In the genomic region with DNA sequence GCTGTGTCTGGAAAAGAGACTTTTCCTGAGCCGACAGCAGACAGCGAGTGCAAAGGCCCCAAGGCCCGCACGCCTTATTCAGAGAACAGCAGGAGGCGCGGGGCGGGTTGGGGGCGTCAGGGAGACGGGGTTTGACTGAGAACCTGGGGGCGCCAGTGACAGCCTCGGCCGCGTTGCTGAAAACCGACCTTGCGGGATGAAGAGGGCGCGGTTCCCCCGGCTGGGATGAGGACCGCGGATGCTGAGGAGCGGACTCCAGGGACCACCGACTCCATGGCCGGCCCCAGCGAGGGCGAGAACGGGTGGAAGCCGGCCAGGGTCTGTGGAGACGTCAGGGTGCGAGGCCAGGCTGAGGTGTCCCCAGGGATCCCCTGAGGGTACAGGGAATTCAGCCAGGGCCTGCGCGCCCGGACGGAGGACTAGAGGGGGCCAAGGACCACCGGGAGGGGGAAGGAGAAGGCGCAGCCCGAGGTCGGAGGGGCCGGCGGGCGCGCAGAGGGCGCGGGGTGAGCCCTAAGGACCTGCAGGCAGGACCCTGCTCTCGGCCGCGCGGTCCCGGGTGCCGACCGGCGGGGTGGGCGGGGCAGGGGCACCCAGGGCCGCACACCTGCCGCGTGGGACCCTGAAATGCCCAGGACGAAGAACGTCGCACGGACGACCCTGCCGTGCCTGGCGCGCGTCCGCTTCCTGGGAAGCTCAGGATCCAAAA, we compare ENCODE assay signal across 9 cellular contexts. TPM values are rescaled to one million over a fixed set of nuclear protein-coding genes. Genes with fewer than 3 reads are reported as not detected.
DNase-seq lines count a peak whose midpoint lies in the region; ATAC-seq and TF ChIP-seq lines count a peak whose summit lies in the region.
"Had no signal": no experiment of that assay in that cellular context is flagged by ENCODE, and none has a peak within 500 bp of the region (broad histone marks: within the 10 kb centered on the region; RNA-seq: fewer than 3 reads in every experiment).

No MANE protein-coding gene starts in this region.

- no peaks in the 10 kb centered on the region for H3K36me3 Mint-ChIP-seq in activated naive CD4-positive, alpha-beta T cell treated with anti-CD3 and anti-CD28 coated beads for 36 hours (ENCODE audit: low read depth)
- H3K36me3 Mint-ChIP-seq in activated B cell treated with CpG ODN at 0.5 μM for 24 hours (ENCODE audit: low read depth), result peaks cover 7% of the 10 kb centered on the region

- no peak for ATAC-seq in activated B cell treated with CpG ODN at 0.5 μM for 24 hours (ENCODE audit: low read depth)
- no peak for ATAC-seq in HG02571 (IDR thresholded peaks at IDR 0.05; ENCODE audit: unreplicated experiment)
- no peak for ATAC-seq in HG03432 (IDR thresholded peaks at IDR 0.05; ENCODE audit: unreplicated experiment)

- H3K36me3 ChIP-seq in iPS-20b (ENCODE audit: insufficient read depth, low read depth, low read length) (no peaks in the 10 kb centered on the region), transverse colon (no peaks in the 10 kb centered on the region)

- H3K4me1 ChIP-seq in iPS-20b (ENCODE audit: insufficient read depth, low read length), result no peaks in the 10 kb centered on the region
- peaks cover 8 to 24% (median 20%) of the 10 kb centered on the region in 4 donors for H3K4me1 ChIP-seq in transverse colon

- intact Hi-C loops in activated naive CD4-positive, alpha-beta T cell treated with anti-CD3 and anti-CD28 coated beads for 36 hours (cut with micrococcal nuclease), result loop anchor here (2.0 kb wide), 1 partner anchor 24 kb away; no protein-coding TSS in a partner anchor
- intact Hi-C loops in activated B cell treated with CpG ODN at 0.5 μM for 24 hours (cut with micrococcal nuclease) (no loop called here), transverse colon (cut with DNase I; ENCODE audit: low total_unique reads) (no loop called here)

- TF ChIP-seq EP300 in transverse colon (IDR thresholded peaks at IDR 0.05; ENCODE audit: low read depth), result no peak

- TF ChIP-seq POLR2A in transverse colon (IDR thresholded peaks at IDR 0.05), result no peak

- H3K27me3 Mint-ChIP-seq in activated naive CD4-positive, alpha-beta T cell treated with anti-CD3 and anti-CD28 coated beads for 36 hours (ENCODE audit: low read depth), result peaks cover 36% of the 10 kb centered on the region
- peaks cover 25% of the 10 kb centered on the region for H3K27me3 Mint-ChIP-seq in activated B cell treated with CpG ODN at 0.5 μM for 24 hours

- H3K27ac Mint-ChIP-seq in activated naive CD4-positive, alpha-beta T cell treated with anti-CD3 and anti-CD28 coated beads for 36 hours, result no peak overlapping the region
- no peak overlapping the region for H3K27ac Mint-ChIP-seq in activated B cell treated with CpG ODN at 0.5 μM for 24 hours

- H3K27me3 ChIP-seq in iPS-20b (ENCODE audit: insufficient read depth, low read length) (peaks cover 67% of the 10 kb centered on the region), transverse colon (peaks cover 61% of the 10 kb centered on the region)

- H3K9me3 Mint-ChIP-seq in activated naive CD4-positive, alpha-beta T cell treated with anti-CD3 and anti-CD28 coated beads for 36 hours, result no peaks in the 10 kb centered on the region
- no peaks in the 10 kb centered on the region for H3K9me3 Mint-ChIP-seq in activated B cell treated with CpG ODN at 0.5 μM for 24 hours

- TF ChIP-seq CTCF in activated B cell treated with CpG ODN at 0.5 μM for 24 hours (IDR thresholded peaks at IDR 0.05), result no peak
- TF ChIP-seq CTCF in transverse colon (IDR thresholded peaks at IDR 0.05), result no peak

- WGBS in transverse colon (ENCODE audit: low coverage in 1 of 2), 2 donors, result 0 to 11% methylated on average over 1 to 58 of the region's 65 CpGs

- no peak for DNase-seq in activated naive CD4-positive, alpha-beta T cell treated with anti-CD3 and anti-CD28 coated beads for 36 hours
- no peak for DNase-seq in activated naive CD4-positive, alpha-beta T cell treated with Interleukin-2 at 50 U/mL for 16 hours
- no peak for DNase-seq in activated B cell treated with CpG ODN at 0.5 μM for 24 hours
- DNase-seq in transverse colon, result no peak
- no peak for DNase-seq in NCI-H187 (lab: John Stamatoyannopoulos, UW)
- DNase-seq: kidney had no signal

- H3K4me3 ChIP-seq in iPS-20b (ENCODE audit: low read length), result peak overlapping the region; percentile 66
- H3K4me3 ChIP-seq in transverse colon, result peak overlapping the region in 3 of 4 donors; percentile 33 to 57 (median 49)

- H3K27ac ChIP-seq in iPS-20b (ENCODE audit: low read length), result no peak overlapping the region
- H3K27ac ChIP-seq in transverse colon, result no peak overlapping the region

- POLR2A ChIA-PET in activated B cell treated with CpG ODN at 0.5 μM for 24 hours (lab: Charles Lee), result interaction anchor here (0.7 to 1.2 kb wide), 2 partner anchors 34 to 105 kb away, joined by 3 read pairs; no protein-coding TSS in a partner anchor

- H3K4me1 Mint-ChIP-seq in activated naive CD4-positive, alpha-beta T cell treated with anti-CD3 and anti-CD28 coated beads for 36 hours (ENCODE audit: low read depth), result peaks cover 6% of the 10 kb centered on the region
- peaks cover 21% of the 10 kb centered on the region for H3K4me1 Mint-ChIP-seq in activated B cell treated with CpG ODN at 0.5 μM for 24 hours

- H3K9ac ChIP-seq in iPS-20b (ENCODE audit: low read depth, low read length), result no peak overlapping the region

- CTCF ChIA-PET in activated naive CD4-positive, alpha-beta T cell treated with anti-CD3 and anti-CD28 coated beads for 36 hours (lab: Charles Lee), result interaction anchor here (0.6 to 1.1 kb wide), 3 partner anchors 34 to 77 kb away, joined by 3 to 4 read pairs (median 3); no protein-coding TSS in a partner anchor
- CTCF ChIA-PET in activated B cell treated with CpG ODN at 0.5 μM for 24 hours (lab: Charles Lee), result interaction anchor here (2.3 kb wide), 1 partner anchor 110 kb away, joined by 9 read pairs; no protein-coding TSS in a partner anchor

- in situ Hi-C loops in transverse colon (cut with MboI; ENCODE audit: low pct_ligation_motif_present in 1 of 4, low pct_unique_long_range_greater_than_20kb in 1 of 4, low sequenced_read_pairs in 3 of 4), result no loop called here

- H3K9me3 ChIP-seq in iPS-20b (ENCODE audit: insufficient read depth, low read depth, low read length) (no peaks in the 10 kb centered on the region), transverse colon (no peaks in the 10 kb centered on the region)

- peak overlapping the region; percentile 68 for H3K4me3 Mint-ChIP-seq in activated naive CD4-positive, alpha-beta T cell treated with anti-CD3 and anti-CD28 coated beads for 36 hours
- H3K4me3 Mint-ChIP-seq in activated B cell treated with CpG ODN at 0.5 μM for 24 hours, result peak overlapping the region; percentile 58

RNA-seq across cellular contexts. Expression of a gene that starts 0.8 kb away (rescaled TPM):
- 1 to 10 TPM; 4.1 to 5.5 TPM for total RNA-seq in activated naive CD4-positive, alpha-beta T cell treated with anti-CD3 and anti-CD28 coated beads for 36 hours
- total RNA-seq in activated B cell treated with CpG ODN at 0.5 μM for 24 hours (5.1 and 6.1 TPM in 2 replicates), transverse colon (1 to 10 TPM; 1.3 to 8.8 (median 1.5) TPM)

RNA-seq across cellular contexts. Expression of a gene that starts 49.2 kb away (rescaled TPM):
- total RNA-seq in activated naive CD4-positive, alpha-beta T cell treated with anti-CD3 and anti-CD28 coated beads for 36 hours, result 10 to 100 TPM; 61.1 to 62.8 TPM
- total RNA-seq in activated B cell treated with CpG ODN at 0.5 μM for 24 hours (113 and 116 TPM in 2 replicates), transverse colon (100 to 1,000 TPM in 1 of 4 donors, 10 to 100 TPM in 3; 85.3 to 112 (median 86.3) TPM)
